ENCODE assay signal across 1 cellular context in the genomic region with DNA sequence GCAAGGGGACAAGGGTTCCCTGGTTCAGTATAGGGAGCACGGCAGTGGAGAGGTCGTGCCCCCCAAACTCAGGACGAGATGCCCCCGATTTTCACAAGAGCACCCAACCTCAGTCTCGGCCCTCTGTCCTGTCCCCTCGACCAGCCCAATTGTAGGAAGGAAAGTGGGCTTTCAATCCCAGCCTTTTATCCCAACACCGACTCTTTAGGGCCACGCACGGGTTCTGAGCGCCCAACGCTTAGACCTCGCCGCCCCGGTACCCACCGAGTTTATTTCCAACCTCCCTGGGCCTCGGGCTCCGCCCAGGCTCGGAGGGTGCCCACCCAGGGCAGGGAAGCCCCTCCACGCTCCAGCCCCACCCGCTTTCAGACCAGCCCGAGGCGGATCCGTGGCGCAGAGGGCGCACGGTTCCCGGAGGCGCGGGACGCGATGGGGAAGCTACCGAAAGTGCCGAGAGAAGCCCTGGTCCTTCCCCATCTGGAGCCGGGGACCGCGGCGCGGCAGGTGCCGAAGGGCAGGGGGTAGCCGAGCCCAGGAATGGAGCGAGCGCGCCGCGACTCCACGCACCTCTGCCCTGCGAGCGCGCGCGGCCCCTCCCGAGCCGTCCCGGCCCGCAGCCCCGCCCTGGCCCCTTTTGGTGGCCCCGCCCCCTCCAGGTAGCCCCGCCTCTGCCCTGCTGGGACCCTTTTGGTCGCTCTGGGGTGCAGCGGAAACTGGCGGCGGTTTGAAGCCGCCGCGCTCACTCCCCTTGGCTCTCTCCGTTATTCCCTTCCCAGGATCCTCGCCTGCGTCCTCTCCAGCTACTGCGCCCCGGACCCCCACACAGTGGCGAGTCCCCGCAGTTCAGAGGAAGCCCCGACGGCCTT.
TF ChIP-seq lines count a peak whose summit lies in the region.

No MANE protein-coding gene starts in this region.

TF ChIP-seq in H1, 55 proteins besides CTCF, POLR2A, EP300 and RAD21:
- TF ChIP-seq CTBP2 (IDR thresholded peaks at IDR 0.05; ENCODE audit: borderline replicate concordance, insufficient read depth, insufficient read length, low read length): peak; percentile 22
- peak; percentile 43; the same call in 1 of the 2 replicates for TF ChIP-seq PHF8 (conservative IDR thresholded peaks at IDR 0.05; ENCODE audit: low read depth, low read length)
- no peak for TF ChIP-seq HDAC6 (IDR thresholded peaks at IDR 0.05; ENCODE audit: low read depth, low read length)
- TF ChIP-seq RFX5 (IDR thresholded peaks at IDR 0.05; ENCODE audit: borderline replicate concordance, low read depth, low read length): no peak
- TF ChIP-seq GTF2F1 (IDR thresholded peaks at IDR 0.05; ENCODE audit: borderline replicate concordance, low read depth, low read length): no peak
- no peak; the same call in 1 of the 2 replicates for TF ChIP-seq BACH1 (IDR thresholded peaks at IDR 0.05; ENCODE audit: low read length)
- no peak for TF ChIP-seq TCF12 (IDR thresholded peaks at IDR 0.05; ENCODE audit: low read depth, low read length)
- TF ChIP-seq TBP (IDR thresholded peaks at IDR 0.05; ENCODE audit: low read depth, low read length): no peak
- TF ChIP-seq KDM4A (IDR thresholded peaks at IDR 0.05; ENCODE audit: low read depth, low read length, severe bottlenecking): peak; percentile 99
- TF ChIP-seq SIX5 (IDR thresholded peaks at IDR 0.05; ENCODE audit: low read depth, low read length): no peak
- peak; percentile 78 for TF ChIP-seq ASH2L (IDR thresholded peaks at IDR 0.05; ENCODE audit: low read length)
- TF ChIP-seq CHD2 (IDR thresholded peaks at IDR 0.05; ENCODE audit: low read length): no peak
- TF ChIP-seq, protein P1, sequence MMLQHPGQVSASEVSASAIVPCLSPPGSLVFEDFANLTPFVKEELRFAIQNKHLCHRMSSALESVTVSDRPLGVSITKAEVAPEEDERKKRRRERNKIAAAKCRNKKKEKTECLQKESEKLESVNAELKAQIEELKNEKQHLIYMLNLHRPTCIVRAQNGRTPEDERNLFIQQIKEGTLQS (IDR thresholded peaks at IDR 0.05; ENCODE audit: insufficient read depth, low read depth, low read length): no peak
- no peak for TF ChIP-seq JUND (IDR thresholded peaks at IDR 0.05; ENCODE audit: low read length)
- TF ChIP-seq NRF1 (IDR thresholded peaks at IDR 0.05; ENCODE audit: low read depth, low read length): no peak
- no peak for TF ChIP-seq CHD1 (IDR thresholded peaks at IDR 0.05; ENCODE audit: low read depth, low read length)
- 0 out of 4 replicates have a peak, but pooled peaks of 1 of the 2 experiments have one; percentile 12 for TF ChIP-seq HDAC2 (IDR thresholded peaks at IDR 0.05; ENCODE audit: borderline replicate concordance in 1 of 2, low read depth in 2 of 2, low read length in 2 of 2)
- no peak for TF ChIP-seq RXRA (IDR thresholded peaks at IDR 0.05; ENCODE audit: insufficient read depth, low read depth, low read length)
- no peak for TF ChIP-seq SRF (IDR thresholded peaks at IDR 0.05; ENCODE audit: low read depth, low read length)
- TF ChIP-seq, protein P2, sequence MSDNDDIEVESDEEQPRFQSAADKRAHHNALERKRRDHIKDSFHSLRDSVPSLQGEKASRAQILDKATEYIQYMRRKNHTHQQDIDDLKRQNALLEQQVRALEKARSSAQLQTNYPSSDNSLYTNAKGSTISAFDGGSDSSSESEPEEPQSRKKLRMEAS (IDR thresholded peaks at IDR 0.05): peak; percentile 15; the same call in 1 of the 2 replicates
